8 cellular contexts compared by ENCODE assay signal in genomic region chr12:125773033-125773432, GRCh38.
DNase-seq lines count a peak whose midpoint lies in the region; ATAC-seq and TF ChIP-seq lines count a peak whose summit lies in the region.

No MANE protein-coding gene starts in this region.

- H4K20me1 ChIP-seq in GM23338 (replicated peaks; ENCODE audit: insufficient read depth): no peaks in the 10 kb centered on the region

- H3K4me1 ChIP-seq in GM23338 (ENCODE audit: insufficient read depth) (no peaks in the 10 kb centered on the region), suprapubic skin (no peaks in the 10 kb centered on the region)

- H3K4me3 ChIP-seq in GM23338 (no peak overlapping the region), suprapubic skin (no peak overlapping the region)

- H3K36me3 ChIP-seq in GM23338 (ENCODE audit: insufficient read depth) (no peaks in the 10 kb centered on the region), suprapubic skin (no peaks in the 10 kb centered on the region)

- H3K4me2 ChIP-seq in GM23338: no peak overlapping the region

- no peaks in the 10 kb centered on the region for H3K79me2 ChIP-seq in GM23338 (replicated peaks; ENCODE audit: insufficient read depth)

- no peaks in the 10 kb centered on the region for H3K4me1 Mint-ChIP-seq in GM23338

- H2AFZ ChIP-seq in GM23338: no peak overlapping the region

- TF ChIP-seq POLR2A in suprapubic skin (IDR thresholded peaks at IDR 0.05): no peak

- H3K9me2 ChIP-seq in GM23338 (ENCODE audit: insufficient read depth): no peaks in the 10 kb centered on the region

- H3F3A ChIP-seq in GM23338 (replicated peaks; ENCODE audit: low read depth): no peaks in the 10 kb centered on the region

- peaks cover 8% of the 10 kb centered on the region; the same call in 1 of the 2 replicates for H3K27me3 ChIP-seq in GM23338 (ENCODE audit: insufficient read depth)
- H3K27me3 ChIP-seq in suprapubic skin: no peaks in the 10 kb centered on the region

- no peak overlapping the region for H3K27ac ChIP-seq in GM23338 (ENCODE audit: low read depth)
- H3K27ac ChIP-seq in suprapubic skin: no peak overlapping the region

- DNase-seq in activated T-cell treated with anti-CD3 and anti-CD28 coated beads for 48 hours (ENCODE audit: low read depth): peak; percentile 3
- no peak for DNase-seq in activated T-cell treated with anti-CD3 and anti-CD28 coated beads, Interleukin-2, amount 50 U/mL, for 1 hour
- peak; percentile 86 for DNase-seq in GM23338 (ENCODE audit: low spot score)
- DNase-seq in NCI-H1930 (lab: John Stamatoyannopoulos, UW): peak; percentile 5 to 26
- peak; percentile 3 for DNase-seq in foreskin melanocyte
- DNase-seq in HCEC 1CT: no peak
- DNase-seq in AG08396 (ENCODE audit: low spot score): no peak
- no peak for DNase-seq in suprapubic skin (ENCODE audit: low spot score in 2 of 2)

- H3K27ac Mint-ChIP-seq in GM23338: no peak overlapping the region

- TF ChIP-seq CTCF in GM23338 (conservative IDR thresholded peaks at IDR 0.05; ENCODE audit: low read depth in 2 of 2): peak; percentile 65 to 79
- no peak for TF ChIP-seq CTCF in suprapubic skin (IDR thresholded peaks at IDR 0.05)

- no peak for TF ChIP-seq EP300 in suprapubic skin (IDR thresholded peaks at IDR 0.05)

- peaks cover 8% of the 10 kb centered on the region for H3K27me3 Mint-ChIP-seq in GM23338 (ENCODE audit: insufficient read depth, low read depth, poor library complexity)

- 40% methylated on average over 12 of the region's 12 CpGs for WGBS in suprapubic skin

- H3K36me3 Mint-ChIP-seq in GM23338 (ENCODE audit: low read depth): peaks cover 18% of the 10 kb centered on the region; the same call in 2 of the 3 replicates

- H3K9me3 ChIP-seq in suprapubic skin: peaks cover 7% of the 10 kb centered on the region

- ATAC-seq in GM23338: no peak

- no peak overlapping the region for H3K4me3 Mint-ChIP-seq in GM23338

- H3K9me3 Mint-ChIP-seq in GM23338: peaks cover 88% of the 10 kb centered on the region

TF ChIP-seq in GM23338, 12 proteins besides CTCF, POLR2A, EP300 and RAD21:
- TF ChIP-seq CREB1 (CRISPR knock-in tag; IDR thresholded peaks at IDR 0.05; ENCODE audit: low read depth): peak; percentile 48; the same call in 1 of the 2 replicates
- no peak for TF ChIP-seq POLR2AphosphoS5 (IDR thresholded peaks at IDR 0.05; ENCODE audit: low read depth)

Comparison
In these comparisons a context has a peak if more than half of its experiments do, and no peak if none do; other contexts are left out.
1. DNase-seq: peak in activated T-cell treated with anti-CD3 and anti-CD28 coated beads for 48 hours (single experiment), GM23338 (single experiment), NCI-H1930 (2 of 2) and foreskin melanocyte (single experiment); none in activated T-cell treated with anti-CD3 and anti-CD28 coated beads, Interleukin-2, amount 50 U/mL, for 1 hour (single experiment), HCEC 1CT (single experiment), AG08396 (single experiment) and suprapubic skin (0 of 2).
2. CTCF ChIP-seq: peak in GM23338 (2 of 2); none in suprapubic skin (0 of 2).